Comparison of ENCODE assay signal across 28 cellular contexts in genomic region chr13:109431217-109431616, GRCh38.
"Had no signal": no experiment of that assay in that cellular context is flagged by ENCODE, and none has a peak within 500 bp of the region (broad histone marks: within the 10 kb centered on the region; RNA-seq: fewer than 3 reads in every experiment).

No MANE protein-coding gene starts in this region.

- H3K4me1 ChIP-seq: colonic mucosa, gastrocnemius medialis, gastroesophageal sphincter, heart left ventricle, heart right ventricle had no signal

- DNase-seq: colonic mucosa; cortex of kidney; dermis blood vessel endothelial cell; dorsolateral prefrontal cortex; effector CD4-positive, alpha-beta T cell; effector CD8-positive, alpha-beta T cell; effector memory CD4-positive, alpha-beta T cell; effector memory CD8-positive, alpha-beta T cell; endodermal cell; erythroblast; esophagus squamous epithelium; foreskin fibroblast; foreskin keratinocyte; foreskin melanocyte; gastrocnemius medialis; glutamatergic neuron; head of caudate nucleus; heart left ventricle; heart right ventricle had no signal

- ATAC-seq: effector memory CD8-positive, alpha-beta T cell; esophagus mucosa; foreskin keratinocyte; gastrocnemius medialis; gastroesophageal sphincter; heart left ventricle; heart right ventricle had no signal

- H3K27ac ChIP-seq: colonic mucosa, coronary artery, dorsolateral prefrontal cortex, epithelial cell of prostate, esophagus muscularis mucosa, esophagus squamous epithelium, foreskin keratinocyte, gastrocnemius medialis, gastroesophageal sphincter, heart left ventricle, heart right ventricle had no signal

- H3K4me3 ChIP-seq: colonic mucosa, coronary artery, dorsolateral prefrontal cortex, esophagus muscularis mucosa, esophagus squamous epithelium, gastrocnemius medialis, gastroesophageal sphincter, heart left ventricle, heart right ventricle had no signal

- H3K36me3 ChIP-seq: colonic mucosa, esophagus muscularis mucosa, esophagus squamous epithelium, gastrocnemius medialis, gastroesophageal sphincter, heart left ventricle, heart right ventricle had no signal

- FAIRE-seq: colon, endometrium, endothelial cell of umbilical vein, frontal cortex had no signal

- H3K27me3 ChIP-seq: colonic mucosa, dorsolateral prefrontal cortex, esophagus muscularis mucosa, esophagus squamous epithelium, foreskin keratinocyte, gastrocnemius medialis, gastroesophageal sphincter, heart left ventricle, heart right ventricle had no signal

- H3K9me3 ChIP-seq: colonic mucosa, esophagus muscularis mucosa, gastrocnemius medialis, gastroesophageal sphincter, heart left ventricle had no signal
